17 cellular contexts compared by ENCODE assay signal in genomic region chr5:132762246-132763000, GRCh38. TPM values are rescaled to one million over a fixed set of nuclear protein-coding genes. Genes with fewer than 3 reads are reported as not detected.
"Had no signal": no experiment of that assay in that cellular context is flagged by ENCODE, and none has a peak within 500 bp of the region (broad histone marks: within the 10 kb centered on the region; RNA-seq: fewer than 3 reads in every experiment).

No MANE protein-coding gene starts in this region.

- ATAC-seq: effector memory CD8-positive, alpha-beta T cell; heart left ventricle had no signal

- H3K27ac ChIP-seq: coronary artery, epithelial cell of prostate, heart left ventricle, parathyroid adenoma, tibial artery had no signal

- H3K4me1 Mint-ChIP-seq: activated CD4-positive, alpha-beta T cell treated with anti-CD3 and anti-CD28 coated beads, Interleukin-2, amount 10 ng/mL, durations not matched to agents 7 days and 5 days; activated naive CD8-positive, alpha-beta T cell treated with anti-CD3 and anti-CD28 coated beads for 36 hours; immature natural killer cell; naive B cell had no signal

- H3K4me3 ChIP-seq: coronary artery, heart left ventricle, lung, tibial artery had no signal

- H3K4me3 Mint-ChIP-seq: activated CD4-positive, alpha-beta T cell treated with anti-CD3 and anti-CD28 coated beads, Interleukin-2, amount 10 ng/mL, durations not matched to agents 7 days and 5 days; activated naive CD8-positive, alpha-beta T cell treated with anti-CD3 and anti-CD28 coated beads for 36 hours; brain; central memory CD8-positive, alpha-beta T cell; effector memory CD8-positive, alpha-beta T cell; immature natural killer cell; naive B cell had no signal

- H3K9ac ChIP-seq: parathyroid adenoma had no signal

- H2AFZ ChIP-seq: parathyroid adenoma had no signal

- H3K27me3 Mint-ChIP-seq: activated CD4-positive, alpha-beta T cell treated with anti-CD3 and anti-CD28 coated beads, Interleukin-2, amount 10 ng/mL, durations not matched to agents 7 days and 5 days; activated naive CD8-positive, alpha-beta T cell treated with anti-CD3 and anti-CD28 coated beads for 36 hours; central memory CD8-positive, alpha-beta T cell; effector memory CD8-positive, alpha-beta T cell had no signal

- H3K36me3 Mint-ChIP-seq: activated naive CD8-positive, alpha-beta T cell treated with anti-CD3 and anti-CD28 coated beads for 36 hours; naive B cell had no signal

- H3K9me3 ChIP-seq: heart left ventricle, tibial artery had no signal

- H3K27ac Mint-ChIP-seq: activated CD4-positive, alpha-beta T cell treated with anti-CD3 and anti-CD28 coated beads, Interleukin-2, amount 10 ng/mL, durations not matched to agents 7 days and 5 days; activated naive CD8-positive, alpha-beta T cell treated with anti-CD3 and anti-CD28 coated beads for 36 hours; naive B cell had no signal

- H3K9me3 Mint-ChIP-seq: activated CD4-positive, alpha-beta T cell treated with anti-CD3 and anti-CD28 coated beads, Interleukin-2, amount 10 ng/mL, durations not matched to agents 7 days and 5 days; activated naive CD8-positive, alpha-beta T cell treated with anti-CD3 and anti-CD28 coated beads for 36 hours; brain; central memory CD8-positive, alpha-beta T cell; effector memory CD8-positive, alpha-beta T cell; immature natural killer cell; naive B cell had no signal

- DNase-seq: activated CD4-positive, alpha-beta T cell treated with anti-CD3 and anti-CD28 coated beads, Interleukin-2, amount 10 ng/mL, durations not matched to agents 7 days and 5 days; activated naive CD8-positive, alpha-beta T cell treated with anti-CD3 and anti-CD28 coated beads for 36 hours; amygdala; effector memory CD8-positive, alpha-beta T cell; heart left ventricle; immature natural killer cell; naive B cell; stimulated activated CD4-positive, alpha-beta T cell treated with anti-CD3 and anti-CD28 coated beads, Interleukin-1b, Interleukin-23, amount 100 ng/mL, for 48 hours; tibial artery had no signal

- H3K27me3 ChIP-seq: heart left ventricle, tibial artery had no signal

RNA-seq across cellular contexts. Expression of gene CCNI2, which starts 15.2 kb away (rescaled TPM):
- total RNA-seq: fibroblast of lung had no signal

RNA-seq across cellular contexts. Expression of gene SOWAHA, which starts 50.7 kb away (rescaled TPM):
- total RNA-seq: activated CD4-positive, alpha-beta T cell treated with anti-CD3 and anti-CD28 coated beads, Interleukin-2, amount 10 ng/mL, durations not matched to agents 7 days and 5 days; mononuclear cell had no signal
